21 cellular contexts compared by ENCODE assay signal in the genomic region with DNA sequence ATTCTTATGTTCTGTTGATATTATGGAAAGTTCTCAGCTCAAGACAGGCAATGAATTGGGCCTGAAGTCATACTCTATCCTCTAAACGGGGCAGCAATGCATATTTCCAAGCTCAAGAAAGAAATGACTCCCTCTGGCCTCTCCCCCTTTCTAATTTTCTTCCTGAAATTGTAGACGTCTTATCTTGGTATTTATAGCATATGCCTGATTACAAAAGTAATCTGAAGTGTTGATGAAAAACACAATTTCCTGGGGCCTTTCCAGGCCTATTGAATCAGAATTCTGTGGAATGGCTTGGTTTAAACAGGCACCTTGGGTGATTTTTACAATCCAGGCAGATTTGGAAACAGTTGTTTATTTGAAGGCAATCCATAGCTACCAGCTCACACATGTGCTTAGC. TPM values are rescaled to one million over a fixed set of nuclear protein-coding genes. Genes with fewer than 3 reads are reported as not detected.
DNase-seq lines count a peak whose midpoint lies in the region; ATAC-seq, FAIRE-seq and TF ChIP-seq lines count a peak whose summit lies in the region.
"Had no signal": no experiment of that assay in that cellular context is flagged by ENCODE, and none has a peak within 500 bp of the region (broad histone marks: within the 10 kb centered on the region; RNA-seq: fewer than 3 reads in every experiment).

No MANE protein-coding gene starts in this region.

- WGBS in pancreas, 2 donors, result 20 to 21% methylated on average over 2 of the region's 2 CpGs

- no peak overlapping the region for H3K4me3 ChIP-seq in right atrium auricular region
- H3K4me3 ChIP-seq in pancreas, result no peak overlapping the region

- no peak for TF ChIP-seq CTCF in right atrium auricular region (IDR thresholded peaks at IDR 0.05)
- no peak for TF ChIP-seq CTCF in pancreas (IDR thresholded peaks at IDR 0.05)

- ATAC-seq in pancreas (peak in 3 of 4 donors; percentile 3 to 30 (median 27)), HG03039 (IDR thresholded peaks at IDR 0.05; ENCODE audit: unreplicated experiment) (no peak)

- intact Hi-C loops in pancreas (cut with DNase I), result no loop called here

- H3K27me3 ChIP-seq in right atrium auricular region (no peaks in the 10 kb centered on the region), pancreas (no peaks in the 10 kb centered on the region)

- H3K36me3 ChIP-seq in right atrium auricular region, result no peaks in the 10 kb centered on the region
- H3K36me3 ChIP-seq in pancreas, result no peaks in the 10 kb centered on the region

- DNase-seq in amniotic epithelial cell (ENCODE audit: low read depth) (peak; percentile 42), fibroblast of gingiva (ENCODE audit: low read depth) (peak; percentile 26), right atrium auricular region (ENCODE audit: low spot score) (no peak), pancreas (no peak), NCI-H510A treated with DMSO at 0.1 percent for 48 hours (lab: John Stamatoyannopoulos, UW) (no peak), NCI-H1417 treated with DMSO at 0.1 percent for 48 hours (lab: John Stamatoyannopoulos, UW) (no peak), NCI-H1417 (lab: John Stamatoyannopoulos, UW) (no peak)
- DNase-seq: DMS 273 treated with DMSO at 0.1 percent for 48 hours, HFFc6, Karpas-422, NCI-H1092, NCI-H2081 treated with DMSO at 0.1 percent for 48 hours, NCI-H510A, NCI-H82, OCI-M1, SHP77 treated with DMSO at 0.1 percent for 48 hours, SK-N-SH had no signal

- no peak for FAIRE-seq in pancreas (lab: Jason Lieb, UNC)
- FAIRE-seq: G401.6, H54 had no signal

- H3K4me1 ChIP-seq in right atrium auricular region (peaks cover 0 to 20% of the 10 kb centered on the region in 2 donors), pancreas (peaks cover 38 to 59% (median 45%) of the 10 kb centered on the region in 3 donors)

- H3K9me3 ChIP-seq in right atrium auricular region (no peaks in the 10 kb centered on the region), pancreas (no peaks in the 10 kb centered on the region)
- H3K9me3 ChIP-seq: SK-N-SH had no signal

- H3K27ac ChIP-seq in right atrium auricular region (peak overlapping the region; percentile 29 to 55), pancreas (peak overlapping the region in 2 of 4 donors; percentile 15 to 58)
- H3K27ac ChIP-seq: HL-60 had no signal

RNA-seq across cellular contexts. Expression of gene PGRMC2, which starts 21.4 kb away (rescaled TPM):
- 10 to 100 TPM; 21.2 to 36.3 TPM for total RNA-seq in right atrium auricular region
- total RNA-seq in pancreas, result 10 to 100 TPM; 20.6 to 48.4 (median 29.9) TPM
- 10 to 100 TPM; 14.5 to 35.8 TPM for polyA plus RNA-seq in pancreas

Comparison
In these comparisons a context has a peak if more than half of its experiments do, and no peak if none do; other contexts are left out.
1. DNase-seq: peak in amniotic epithelial cell (single experiment) and fibroblast of gingiva (single experiment); none in right atrium auricular region (single experiment), pancreas (0 of 6), NCI-H510A treated with DMSO at 0.1 percent for 48 hours (single experiment), NCI-H1417 treated with DMSO at 0.1 percent for 48 hours (single experiment) and NCI-H1417 (0 of 3).